9 cellular contexts compared by ENCODE assay signal in the genomic region with DNA sequence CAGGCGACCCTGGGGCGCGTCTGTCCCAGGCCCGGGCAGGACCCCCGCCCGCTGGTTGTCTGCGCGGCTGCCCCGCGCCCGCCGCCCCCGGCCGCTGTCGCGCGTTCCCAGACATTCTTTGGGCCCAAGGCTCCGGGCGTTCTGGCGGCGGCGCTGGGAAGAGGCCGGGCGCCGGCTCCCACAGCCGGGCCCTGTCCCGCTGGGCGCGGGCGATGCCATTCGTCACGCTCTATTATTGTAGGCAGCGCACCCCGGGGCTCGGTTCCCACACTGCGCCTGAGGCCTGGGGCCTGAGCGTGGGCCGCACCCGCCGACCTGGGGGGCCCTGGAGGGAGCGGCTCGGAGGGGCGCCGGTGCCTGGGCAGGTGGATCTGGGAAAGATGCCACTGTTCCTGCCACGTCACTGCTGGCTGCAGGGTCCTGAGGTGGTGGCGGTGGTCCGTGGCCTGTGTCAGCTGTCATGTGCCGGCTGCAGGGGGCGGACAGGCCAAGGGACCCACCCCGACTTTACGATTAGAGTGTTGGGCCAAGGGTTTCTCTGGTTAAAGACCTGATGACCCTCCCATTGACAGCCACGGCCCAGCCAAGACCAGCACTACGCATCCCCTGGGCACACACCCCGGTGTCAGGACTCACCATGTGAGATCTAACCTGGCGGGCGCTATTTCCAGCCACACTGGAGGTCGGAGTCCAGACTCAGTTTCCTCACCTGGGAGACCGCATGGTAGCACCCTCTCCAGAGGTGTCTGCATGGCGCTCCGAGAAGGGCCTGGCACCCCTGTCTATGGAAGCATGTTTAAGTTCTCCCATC. TPM values are rescaled to one million over a fixed set of nuclear protein-coding genes. Genes with fewer than 3 reads are reported as not detected.
A peak's percentile ranks its signal among the peaks of the same experiment; 100 is the strongest.
DNase-seq lines count a peak whose midpoint lies in the region; ATAC-seq and TF ChIP-seq lines count a peak whose summit lies in the region.
"Had no signal": no experiment of that assay in that cellular context is flagged by ENCODE, and none has a peak within 500 bp of the region (broad histone marks: within the 10 kb centered on the region; RNA-seq: fewer than 3 reads in every experiment).

No MANE protein-coding gene starts in this region.

- TF ChIP-seq CTCF in nephron (IDR thresholded peaks at IDR 0.05; ENCODE audit: unreplicated experiment in 3 of 3) (no peak), vagina (IDR thresholded peaks at IDR 0.05) (no peak)

- H3K27ac Mint-ChIP-seq in activated naive CD8-positive, alpha-beta T cell treated with anti-CD3 and anti-CD28 coated beads, Interleukin-2, amount 10 ng/mL, durations not matched to agents 7 days and 5 days: no peak overlapping the region
- H3K27ac Mint-ChIP-seq in activated naive CD8-positive, alpha-beta T cell treated with anti-CD3 and anti-CD28 coated beads, Interleukin-2, amount 50 U/mL, for 24 hours: no peak overlapping the region
- H3K27ac Mint-ChIP-seq in nephron: no peak overlapping the region

- peak; percentile 30 for DNase-seq in activated naive CD8-positive, alpha-beta T cell treated with anti-CD3 and anti-CD28 coated beads, Interleukin-2, amount 10 ng/mL, durations not matched to agents 7 days and 5 days
- no peak for DNase-seq in activated naive CD8-positive, alpha-beta T cell treated with anti-CD3 and anti-CD28 coated beads, Interleukin-2, amount 50 U/mL, for 24 hours
- DNase-seq in vagina (ENCODE audit: extremely low spot score in 2 of 2) (no peak), SIG-M5 treated with dmso at 0.1 percent for 504 hours (lab: John Stamatoyannopoulos, UW; ENCODE audit: unreplicated experiment) (no peak), MV-4-11 (lab: John Stamatoyannopoulos, UW) (no peak), NCI-H2029 treated with DMSO at 0.1 percent for 48 hours (lab: John Stamatoyannopoulos, UW) (no peak)
- DNase-seq: NCI-H1105 had no signal

- no peaks in the 10 kb centered on the region for H3K27me3 ChIP-seq in vagina

- H3K9me3 Mint-ChIP-seq in activated naive CD8-positive, alpha-beta T cell treated with anti-CD3 and anti-CD28 coated beads, Interleukin-2, amount 10 ng/mL, durations not matched to agents 7 days and 5 days: peaks cover 5% of the 10 kb centered on the region
- peaks cover 7% of the 10 kb centered on the region for H3K9me3 Mint-ChIP-seq in activated naive CD8-positive, alpha-beta T cell treated with anti-CD3 and anti-CD28 coated beads, Interleukin-2, amount 50 U/mL, for 24 hours
- H3K9me3 Mint-ChIP-seq in nephron: peaks cover 15% of the 10 kb centered on the region

- H3K4me1 Mint-ChIP-seq in activated naive CD8-positive, alpha-beta T cell treated with anti-CD3 and anti-CD28 coated beads, Interleukin-2, amount 10 ng/mL, durations not matched to agents 7 days and 5 days: peaks cover 4% of the 10 kb centered on the region
- H3K4me1 Mint-ChIP-seq in activated naive CD8-positive, alpha-beta T cell treated with anti-CD3 and anti-CD28 coated beads, Interleukin-2, amount 50 U/mL, for 24 hours: peaks cover 10% of the 10 kb centered on the region
- peaks cover 30% of the 10 kb centered on the region for H3K4me1 Mint-ChIP-seq in nephron

- H3K4me3 Mint-ChIP-seq in activated naive CD8-positive, alpha-beta T cell treated with anti-CD3 and anti-CD28 coated beads, Interleukin-2, amount 10 ng/mL, durations not matched to agents 7 days and 5 days: no peak overlapping the region
- H3K4me3 Mint-ChIP-seq in activated naive CD8-positive, alpha-beta T cell treated with anti-CD3 and anti-CD28 coated beads, Interleukin-2, amount 50 U/mL, for 24 hours: no peak overlapping the region
- H3K4me3 Mint-ChIP-seq in nephron: peak overlapping the region; percentile 38 to 58 (median 53)

- H3K9me3 ChIP-seq in vagina: no peaks in the 10 kb centered on the region

- peaks cover 6% of the 10 kb centered on the region for H3K36me3 Mint-ChIP-seq in activated naive CD8-positive, alpha-beta T cell treated with anti-CD3 and anti-CD28 coated beads, Interleukin-2, amount 10 ng/mL, durations not matched to agents 7 days and 5 days
- no peaks in the 10 kb centered on the region for H3K36me3 Mint-ChIP-seq in activated naive CD8-positive, alpha-beta T cell treated with anti-CD3 and anti-CD28 coated beads, Interleukin-2, amount 50 U/mL, for 24 hours (ENCODE audit: low read depth)
- H3K36me3 Mint-ChIP-seq in nephron (ENCODE audit: low read depth): peaks cover 6% of the 10 kb centered on the region

- peaks cover 5% of the 10 kb centered on the region for H3K4me1 ChIP-seq in vagina

- H3K36me3 ChIP-seq in vagina: no peaks in the 10 kb centered on the region

- peak overlapping the region; percentile 43 for H3K4me3 ChIP-seq in vagina

- TF ChIP-seq POLR2A in vagina (IDR thresholded peaks at IDR 0.05): no peak

- POLR2A ChIA-PET in activated naive CD8-positive, alpha-beta T cell treated with anti-CD3 and anti-CD28 coated beads, Interleukin-2, amount 10 ng/mL, durations not matched to agents 7 days and 5 days (lab: Charles Lee): no interaction called here

- H3K27me3 Mint-ChIP-seq in activated naive CD8-positive, alpha-beta T cell treated with anti-CD3 and anti-CD28 coated beads, Interleukin-2, amount 10 ng/mL, durations not matched to agents 7 days and 5 days: peaks cover 40% of the 10 kb centered on the region
- H3K27me3 Mint-ChIP-seq in activated naive CD8-positive, alpha-beta T cell treated with anti-CD3 and anti-CD28 coated beads, Interleukin-2, amount 50 U/mL, for 24 hours: peaks cover 30% of the 10 kb centered on the region
- peaks cover 53% of the 10 kb centered on the region for H3K27me3 Mint-ChIP-seq in nephron (ENCODE audit: low read depth)

- peak overlapping the region; percentile 58 for H3K27ac ChIP-seq in vagina

- no peak for ATAC-seq in activated naive CD8-positive, alpha-beta T cell treated with anti-CD3 and anti-CD28 coated beads, Interleukin-2, amount 10 ng/mL, durations not matched to agents 7 days and 5 days (ENCODE audit: low read depth)
- no peak for ATAC-seq in activated naive CD8-positive, alpha-beta T cell treated with anti-CD3 and anti-CD28 coated beads, Interleukin-2, amount 50 U/mL, for 24 hours
- ATAC-seq in esophagus mucosa: peak; percentile 52

- intact Hi-C loops in vagina (cut with DNase I): no loop called here

RNA-seq across cellular contexts. Expression of gene ADARB1, which starts 55.1 kb away (rescaled TPM):
- 10 to 100 TPM; 48.3 to 48.4 TPM for total RNA-seq in activated naive CD8-positive, alpha-beta T cell treated with anti-CD3 and anti-CD28 coated beads, Interleukin-2, amount 10 ng/mL, durations not matched to agents 7 days and 5 days
- total RNA-seq in esophagus mucosa: 5.9 TPM
- total RNA-seq in vagina: 19.6 TPM

Comparison
In these comparisons a context has a peak if more than half of its experiments do, and no peak if none do; other contexts are left out.
1. H3K4me3 Mint-ChIP-seq: peak in nephron (3 of 3); none in activated naive CD8-positive, alpha-beta T cell treated with anti-CD3 and anti-CD28 coated beads, Interleukin-2, amount 10 ng/mL, durations not matched to agents 7 days and 5 days (single experiment) and activated naive CD8-positive, alpha-beta T cell treated with anti-CD3 and anti-CD28 coated beads, Interleukin-2, amount 50 U/mL, for 24 hours (single experiment).